In genomic region chr11:118913411-118914125, GRCh38 we compare ENCODE assay signal across 8 cellular contexts. TPM values are rescaled to one million over a fixed set of nuclear protein-coding genes. Genes with fewer than 3 reads are reported as not detected.
A peak's percentile ranks its signal among the peaks of the same experiment; 100 is the strongest.
DNase-seq lines count a peak whose midpoint lies in the region; ATAC-seq, FAIRE-seq and TF ChIP-seq lines count a peak whose summit lies in the region.

No MANE protein-coding gene starts in this region.

- H3K4me3 ChIP-seq in A549 (peak overlapping the region; percentile 19; the same call in 1 of the 3 replicates), mucosa of descending colon (no peak overlapping the region), uterus (no peak overlapping the region)

- H3K9me3 ChIP-seq in A549, result no peaks in the 10 kb centered on the region
- H3K9me3 ChIP-seq in mucosa of descending colon, result no peaks in the 10 kb centered on the region
- H3K9me3 ChIP-seq in uterus, result no peaks in the 10 kb centered on the region

- H3K4me1 Mint-ChIP-seq in brain, result peaks cover 92% of the 10 kb centered on the region

- no peaks in the 10 kb centered on the region for H3K27me3 Mint-ChIP-seq in brain

- H3K4me2 ChIP-seq in A549, result peak overlapping the region; percentile 100

- TF ChIP-seq RAD21 in A549 (conservative IDR thresholded peaks at IDR 0.05 in 1 of 2, IDR thresholded peaks at IDR 0.05 in 1 of 2), result no peak

- H3K9me3 Mint-ChIP-seq in brain, result no peaks in the 10 kb centered on the region

- intact Hi-C loops in mucosa of descending colon (cut with DNase I, micrococcal nuclease) (no loop called here), uterus (cut with DNase I; ENCODE audit: low total_unique reads) (no loop called here)

- WGBS in A549 (ENCODE audit: missing lambda C conversion rate), result 80% methylated on average over 1 of the region's 9 CpGs

- H3K27ac Mint-ChIP-seq in brain, result peak overlapping the region; percentile 95 to 99 (median 97)

- peak overlapping the region; percentile 98 to 100 for H3K27ac ChIP-seq in A549
- peak overlapping the region; percentile 99 to 100 for H3K27ac ChIP-seq in uterus

- H3K27me3 ChIP-seq in uterus, result no peaks in the 10 kb centered on the region

- H3K4me1 ChIP-seq in A549 (peaks cover 80% of the 10 kb centered on the region), mucosa of descending colon (ENCODE audit: low read depth) (peaks cover 91% of the 10 kb centered on the region), uterus (peaks cover 29 to 70% of the 10 kb centered on the region in 2 donors)

- H3K36me3 ChIP-seq in mucosa of descending colon (ENCODE audit: low read depth) (no peaks in the 10 kb centered on the region), uterus (no peaks in the 10 kb centered on the region)

- TF ChIP-seq CTCF in A549 (IDR thresholded peaks at IDR 0.05) (no peak), brain (conservative IDR thresholded peaks at IDR 0.05) (no peak), mucosa of descending colon (IDR thresholded peaks at IDR 0.05) (no peak), uterus (IDR thresholded peaks at IDR 0.05) (no peak)

- TF ChIP-seq POLR2A in A549 (IDR thresholded peaks at IDR 0.05; ENCODE audit: low read length), result no peak
- no peak for TF ChIP-seq POLR2A in uterus (IDR thresholded peaks at IDR 0.05)

- TF ChIP-seq EP300 in A549 (IDR thresholded peaks at IDR 0.05), result no peak

- DNase-seq in A549 (ENCODE audit: low read depth in 1 of 2, low spot score in 1 of 2) (no peak), M059J (ENCODE audit: low read depth) (peak; percentile 70), mucosa of descending colon (peak; percentile 38 to 85 (median 67)), uterus (peak; percentile 33 to 39), germinal center (ENCODE audit: low spot score) (no peak)

- CTCF ChIA-PET in A549 (lab: Yijun Ruan, JAX), result interaction anchor here (2.2 to 4.0 kb wide), 3 partner anchors 35 to 224 kb away, joined by 4 to 18 read pairs (median 9); partner anchors contain the start of gene DDX6

- H3K4me3 Mint-ChIP-seq in brain, result peak overlapping the region in 4 of 5 experiments; percentile 54 to 67 (median 60)

- no peaks in the 10 kb centered on the region for H3K36me3 Mint-ChIP-seq in brain

- ATAC-seq in A549 (no peak), mucosa of descending colon (no peak), GM19023 (IDR thresholded peaks at IDR 0.05; ENCODE audit: unreplicated experiment) (no peak), HG02798 (IDR thresholded peaks at IDR 0.05; ENCODE audit: poor library complexity, unreplicated experiment) (no peak)

- FAIRE-seq in A549 (lab: Jason Lieb, UNC), result no peak

- POLR2A ChIA-PET in A549 (lab: Yijun Ruan, JAX), result interaction anchor here (1.3 to 5.7 kb wide), 2 partner anchors 12 to 13 kb away, joined by 3 to 53 read pairs; partner anchors contain the start of gene BCL9L

TF ChIP-seq in A549, 52 proteins besides CTCF, POLR2A, EP300 and RAD21:
- TF ChIP-seq ATOH8 (CRISPR knock-in tag; IDR thresholded peaks at IDR 0.05; ENCODE audit: low read depth) (no peak), PHF8 (IDR thresholded peaks at IDR 0.05; ENCODE audit: borderline replicate concordance, low read depth) (no peak), NR3C1 (IDR thresholded peaks at IDR 0.05) (no peak), JUN (IDR thresholded peaks at IDR 0.05) (peak in 1 of 2 experiments; percentile 29; a peak in 1 of 5 replicates), FOSB (CRISPR knock-in tag; IDR thresholded peaks at IDR 0.05) (no peak)

RNA-seq across cellular contexts. Expression of gene BCL9L, which starts 12.2 kb away (rescaled TPM):
- 7.0 and 8.8 TPM in 2 replicates for polyA plus RNA-seq in A549 (2011; rRNA removed)
- 16.4 and 27.8 TPM in 2 replicates for polyA plus RNA-seq in A549 (2012; cell fraction: cytosol; rRNA removed)
- polyA plus RNA-seq in A549 (2012; cell fraction: nucleus; rRNA removed), result 41.9 and 56.6 TPM in 2 replicates
- 51.8 to 53.2 TPM (median 52.0 TPM) in 3 replicates for polyA plus RNA-seq in A549 (2017; fragmentation: RNase III; extraction: RNeasy Plus Mini Kit Qiagen cat#74134 plus additional on column Dnase treatment)
- polyA minus RNA-seq in A549 (2011; rRNA and poly(A)+ RNA removed), result 8.8 and 19.9 TPM in 2 replicates
- 15.9 and 27.4 TPM in 2 replicates for total RNA-seq in M059J (2014; rRNA removed; shearing (Covaris generic))
- 13.5 TPM for polyA plus RNA-seq in brain (ENCODE audit: insufficient read depth, low read depth, low replicate concordance)
- total RNA-seq in mucosa of descending colon, result 10 to 100 TPM; 28.6 to 70.1 (median 41.7) TPM
- 100 to 1,000 TPM in 1 of 4 donors, 10 to 100 TPM in 1, 1 to 10 TPM in 2; 2.9 to 157 (median 13.7) TPM for total RNA-seq in uterus

RNA-seq across cellular contexts. Expression of gene CXCR5, which starts 29.9 kb away (rescaled TPM):
- polyA plus RNA-seq in A549 (2011; rRNA removed) (not detected in 2 replicates), A549 (2017; fragmentation: RNase III; extraction: RNeasy Plus Mini Kit Qiagen cat#74134 plus additional on column Dnase treatment) (0.04 to 0.05 TPM (median 0.04 TPM) in 3 replicates), brain (ENCODE audit: insufficient read depth, low read depth, low replicate concordance) (0.07 TPM)
- polyA plus RNA-seq in A549 (2012; cell fraction: cytosol; rRNA removed), result not detected in 2 replicates
- polyA plus RNA-seq in A549 (2012; cell fraction: nucleus; rRNA removed), result 0.02 and 0.04 TPM in 2 replicates
- polyA minus RNA-seq in A549 (2011; rRNA and poly(A)+ RNA removed), result not detected in 2 replicates
- total RNA-seq in M059J (2014; rRNA removed; shearing (Covaris generic)), result not detected in 2 replicates
- total RNA-seq in mucosa of descending colon (under 1 TPM in 2 of 3 donors, not detected in 1; 0.12 to 0.23 TPM), uterus (under 1 TPM in 1 of 4 donors, not detected in 3; 0.14 TPM)

RNA-seq across cellular contexts. Expression of gene UPK2, which starts 42.5 kb away (rescaled TPM):
- polyA plus RNA-seq in A549 (2011; rRNA removed), result 0.20 and 0.37 TPM in 2 replicates
- 0.48 and 0.49 TPM in 2 replicates for polyA plus RNA-seq in A549 (2012; cell fraction: cytosol; rRNA removed)
- polyA plus RNA-seq in A549 (2012; cell fraction: nucleus; rRNA removed), result 0.56 and 0.62 TPM in 2 replicates
- 0.41 to 0.92 TPM (median 0.50 TPM) in 3 replicates for polyA plus RNA-seq in A549 (2017; fragmentation: RNase III; extraction: RNeasy Plus Mini Kit Qiagen cat#74134 plus additional on column Dnase treatment)
- 0.37 and 0.39 TPM in 2 replicates for polyA minus RNA-seq in A549 (2011; rRNA and poly(A)+ RNA removed)
- not detected in 2 replicates for total RNA-seq in M059J (2014; rRNA removed; shearing (Covaris generic))
- polyA plus RNA-seq in brain (ENCODE audit: insufficient read depth, low read depth, low replicate concordance), result 3.0 TPM
- not detected for total RNA-seq in mucosa of descending colon
- total RNA-seq in uterus, result not detected

RNA-seq across cellular contexts. Expression of gene FOXR1, which starts 58.0 kb away (rescaled TPM):
- polyA plus RNA-seq in A549 (2011; rRNA removed) (not detected in 2 replicates), A549 (2017; fragmentation: RNase III; extraction: RNeasy Plus Mini Kit Qiagen cat#74134 plus additional on column Dnase treatment) (not detected in 3 replicates), brain (ENCODE audit: insufficient read depth, low read depth, low replicate concordance) (0.37 TPM)
- polyA plus RNA-seq in A549 (2012; cell fraction: cytosol; rRNA removed), result not detected in 2 replicates
- not detected in 2 replicates for polyA plus RNA-seq in A549 (2012; cell fraction: nucleus; rRNA removed)
- polyA minus RNA-seq in A549 (2011; rRNA and poly(A)+ RNA removed), result not detected in 2 replicates
- not detected in 2 replicates for total RNA-seq in M059J (2014; rRNA removed; shearing (Covaris generic))
- total RNA-seq in mucosa of descending colon (not detected), uterus (not detected)

Comparison
In these comparisons a context has a peak if more than half of its experiments do, and no peak if none do; other contexts are left out.
1. DNase-seq: peak in M059J (single experiment), mucosa of descending colon (3 of 3) and uterus (2 of 2); none in A549 (0 of 2) and germinal center (single experiment).